In the genomic region with DNA sequence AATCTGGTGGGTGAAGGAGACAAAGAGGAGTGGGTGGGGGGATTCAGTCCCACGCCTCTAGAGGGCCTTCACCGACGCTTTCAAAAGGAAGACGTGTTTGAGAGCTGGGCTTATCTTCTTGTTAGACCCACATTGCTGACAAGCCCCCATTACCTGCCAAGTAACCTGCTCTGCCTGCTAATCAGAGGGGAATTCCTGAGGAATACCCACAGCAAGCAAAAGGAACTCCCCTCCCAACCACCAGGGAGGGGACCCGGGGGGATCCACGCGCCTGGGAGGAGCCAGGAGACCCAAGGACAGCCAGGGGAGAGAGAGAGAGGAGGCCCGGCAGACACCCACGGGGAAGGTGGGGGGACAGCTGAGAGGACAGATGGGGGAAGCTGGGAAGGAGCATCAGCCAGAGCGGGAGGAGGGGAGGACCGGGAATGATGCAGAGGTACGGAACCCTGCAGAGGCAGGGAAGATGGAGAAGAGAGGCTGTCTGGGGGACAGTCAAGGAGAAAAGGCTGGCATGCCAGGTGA, we compare ENCODE assay signal across 8 cellular contexts. TPM values are rescaled to one million over a fixed set of nuclear protein-coding genes. Genes with fewer than 3 reads are reported as not detected.
DNase-seq lines count a peak whose midpoint lies in the region; ATAC-seq and TF ChIP-seq lines count a peak whose summit lies in the region.

No MANE protein-coding gene starts in this region.

- H3K4me2 ChIP-seq in SK-N-SH = peak overlapping the region; percentile 92

- peaks cover 23% of the 10 kb centered on the region for H3K9me3 Mint-ChIP-seq in glutamatergic neuron (ENCODE audit: unreplicated experiment)

- no peaks in the 10 kb centered on the region for H3K27me3 ChIP-seq in SK-N-SH (ENCODE audit: insufficient read depth)

- CTCF ChIA-PET in SK-N-SH (lab: Yijun Ruan, JAX) = interaction anchor here (0.7 to 3.6 kb wide), 6 partner anchors 10 to 205 kb away, joined by 3 to 12 read pairs (median 3); no protein-coding TSS in a partner anchor

- H3K27ac Mint-ChIP-seq in glutamatergic neuron (ENCODE audit: unreplicated experiment) = peak overlapping the region; percentile 99

- POLR2A ChIA-PET in SK-N-SH (lab: Yijun Ruan, JAX) = interaction anchor here (0.6 to 3.1 kb wide), 11 partner anchors 8 to 179 kb away, joined by 3 to 13 read pairs (median 5); a partner anchor contains a TSS

- no peaks in the 10 kb centered on the region for H3K9me3 ChIP-seq in SK-N-SH

- peak overlapping the region; percentile 95 for H3K4me3 Mint-ChIP-seq in glutamatergic neuron (ENCODE audit: unreplicated experiment)

- peaks cover 14% of the 10 kb centered on the region for H3K27me3 Mint-ChIP-seq in glutamatergic neuron (ENCODE audit: unreplicated experiment)

- peak overlapping the region in 1 of 2 experiments; percentile 88; a peak in 1 of 4 replicates for H3K27ac ChIP-seq in SK-N-SH (ENCODE audit: low read depth in 2 of 2, low read length in 1 of 2)

- H3K4me3 ChIP-seq in SK-N-SH (ENCODE audit: low read depth in 2 of 2, low read length in 1 of 2) = peak overlapping the region; percentile 80 to 81

- TF ChIP-seq CTCF in SK-N-SH (IDR thresholded peaks at IDR 0.05) (peak; percentile 13), glutamatergic neuron (IDR thresholded peaks at IDR 0.05; ENCODE audit: partially characterized antibody, unreplicated experiment) (no peak)

- H3K79me2 ChIP-seq in SK-N-SH (ENCODE audit: insufficient read depth) = peaks cover 19% of the 10 kb centered on the region

- no peak for TF ChIP-seq EP300 in SK-N-SH (IDR thresholded peaks at IDR 0.05; ENCODE audit: borderline replicate concordance in 1 of 2, low read depth in 1 of 2, low read length in 1 of 2)

- H3F3A ChIP-seq in SK-N-SH (replicated peaks; ENCODE audit: insufficient read depth) = peaks cover 19% of the 10 kb centered on the region

- no peaks in the 10 kb centered on the region for H3K9me2 ChIP-seq in SK-N-SH

- TF ChIP-seq RAD21 in SK-N-SH (IDR thresholded peaks at IDR 0.05; ENCODE audit: low read length) = no peak

- H3K36me3 ChIP-seq in SK-N-SH (replicated peaks in 1 of 2; ENCODE audit: control insufficient read depth in 1 of 2, insufficient read depth in 2 of 2, low read length in 1 of 2) = peaks cover 27 to 47% of the 10 kb centered on the region in 2 experiments

- H3K36me3 Mint-ChIP-seq in glutamatergic neuron (ENCODE audit: unreplicated experiment) = peaks cover 13% of the 10 kb centered on the region

- H3K9ac ChIP-seq in SK-N-SH = peak overlapping the region; percentile 72

- no peak overlapping the region for H2AFZ ChIP-seq in SK-N-SH (ENCODE audit: low read depth)

- peak; percentile 69 for DNase-seq in SK-N-SH
- peak; percentile 30 to 40 for DNase-seq in activated CD4-positive, alpha-beta T cell treated with anti-CD3 and anti-CD28 coated beads, Interleukin-2, amount 50 U/mL, for 48 hours
- DNase-seq in glutamatergic neuron = peak; percentile 73
- peak; percentile 45 for DNase-seq in stimulated activated CD8-positive, alpha-beta memory T cell treated with anti-CD3 and anti-CD28 coated beads, Interleukin-4, amount 100 ng/mL, for 48 hours
- no peak for DNase-seq in kidney glomerular epithelial cell (lab: John Stamatoyannopoulos, UW)

- no peaks in the 10 kb centered on the region; the same call in 1 of the 2 replicates for H4K20me1 ChIP-seq in SK-N-SH (ENCODE audit: insufficient read depth)

- WGBS in SK-N-SH (ENCODE audit: low lambda C conversion rate) = 29% methylated on average over 12 of the region's 12 CpGs

- H3K4me1 ChIP-seq in SK-N-SH (ENCODE audit: control insufficient read depth in 1 of 2, insufficient read depth in 2 of 2, low read depth in 1 of 2, low read length in 1 of 2) = peaks cover 7 to 31% of the 10 kb centered on the region in 2 experiments; a peak in 2 of 4 replicates

- ATAC-seq in SK-N-SH treated with all-trans-retinoic acid at 6 μM for 48 hours (no peak), GM19328 (IDR thresholded peaks at IDR 0.05; ENCODE audit: unreplicated experiment) (no peak), HG03432 (IDR thresholded peaks at IDR 0.05; ENCODE audit: unreplicated experiment) (no peak)

- peaks cover 15% of the 10 kb centered on the region for H3K4me1 Mint-ChIP-seq in glutamatergic neuron (ENCODE audit: low read depth, unreplicated experiment)

TF ChIP-seq in SK-N-SH, 30 proteins besides CTCF, POLR2A, EP300 and RAD21 (continues in another document):
- TF ChIP-seq MEF2A (IDR thresholded peaks at IDR 0.05; ENCODE audit: borderline replicate concordance, low read depth) = no peak
- TF ChIP-seq TAF1 (IDR thresholded peaks at IDR 0.05; ENCODE audit: borderline replicate concordance, low read depth, low read length) = no peak
- TF ChIP-seq POLR2AphosphoS5 (IDR thresholded peaks at IDR 0.05; ENCODE audit: low read depth, low read length) = no peak
- TF ChIP-seq, protein P1, sequence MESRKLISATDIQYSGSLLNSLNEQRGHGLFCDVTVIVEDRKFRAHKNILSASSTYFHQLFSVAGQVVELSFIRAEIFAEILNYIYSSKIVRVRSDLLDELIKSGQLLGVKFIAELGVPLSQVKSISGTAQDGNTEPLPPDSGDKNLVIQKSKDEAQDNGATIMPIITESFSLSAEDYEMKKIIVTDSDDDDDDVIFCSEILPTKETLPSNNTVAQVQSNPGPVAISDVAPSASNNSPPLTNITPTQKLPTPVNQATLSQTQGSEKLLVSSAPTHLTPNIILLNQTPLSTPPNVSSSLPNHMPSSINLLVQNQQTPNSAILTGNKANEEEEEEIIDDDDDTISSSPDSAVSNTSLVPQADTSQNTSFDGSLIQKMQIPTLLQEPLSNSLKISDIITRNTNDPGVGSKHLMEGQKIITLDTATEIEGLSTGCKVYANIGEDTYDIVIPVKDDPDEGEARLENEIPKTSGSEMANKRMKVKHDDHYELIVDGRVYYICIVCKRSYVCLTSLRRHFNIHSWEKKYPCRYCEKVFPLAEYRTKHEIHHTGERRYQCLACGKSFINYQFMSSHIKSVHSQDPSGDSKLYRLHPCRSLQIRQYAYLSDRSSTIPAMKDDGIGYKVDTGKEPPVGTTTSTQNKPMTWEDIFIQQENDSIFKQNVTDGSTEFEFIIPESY (IDR thresholded peaks at IDR 0.05; ENCODE audit: borderline replicate concordance, low read depth) = no peak
- no peak for TF ChIP-seq SMC3 (IDR thresholded peaks at IDR 0.05; ENCODE audit: low read depth, low read length)
- TF ChIP-seq NRF1 (IDR thresholded peaks at IDR 0.05; ENCODE audit: low read depth, low read length) = no peak
- no peak for TF ChIP-seq RFX5 (IDR thresholded peaks at IDR 0.05; ENCODE audit: low read length)

TF ChIP-seq in SK-N-SH treated with all-trans-retinoic acid at 6 μM for 48 hours, 23 proteins besides CTCF, POLR2A, EP300 and RAD21:
- TF ChIP-seq ZFP3 (CRISPR knock-in tag; IDR thresholded peaks at IDR 0.05) = no peak
- TF ChIP-seq ZC3H10 (CRISPR knock-in tag; IDR thresholded peaks at IDR 0.05) = no peak

RNA-seq across cellular contexts. Expression of a gene that starts 1.0 kb away (rescaled TPM):
- polyA plus RNA-seq in SK-N-SH (2012; rRNA removed) = 23.3 and 30.4 TPM in 2 replicates
- polyA plus RNA-seq in SK-N-SH (2012; cell fraction: cytosol; rRNA removed) = 14.9 and 19.0 TPM in 2 replicates
- 78.4 and 88.5 TPM in 2 replicates for polyA plus RNA-seq in SK-N-SH (2012; cell fraction: nucleus; rRNA removed)
- total RNA-seq in glutamatergic neuron (ENCODE audit: unreplicated experiment) = 152 TPM

RNA-seq across cellular contexts. Expression of a gene that starts 25.2 kb away (rescaled TPM):
- polyA plus RNA-seq in SK-N-SH (2012; rRNA removed) = not detected in 2 replicates
- polyA plus RNA-seq in SK-N-SH (2012; cell fraction: cytosol; rRNA removed) = 0.01 TPM in 2 replicates
- 0.05 TPM in 1 of 2 replicates, not detected in the other for polyA plus RNA-seq in SK-N-SH (2012; cell fraction: nucleus; rRNA removed)
- total RNA-seq in glutamatergic neuron (ENCODE audit: unreplicated experiment) = 0.10 TPM
